Comparison of ENCODE assay signal across 13 cellular contexts in the genomic region with DNA sequence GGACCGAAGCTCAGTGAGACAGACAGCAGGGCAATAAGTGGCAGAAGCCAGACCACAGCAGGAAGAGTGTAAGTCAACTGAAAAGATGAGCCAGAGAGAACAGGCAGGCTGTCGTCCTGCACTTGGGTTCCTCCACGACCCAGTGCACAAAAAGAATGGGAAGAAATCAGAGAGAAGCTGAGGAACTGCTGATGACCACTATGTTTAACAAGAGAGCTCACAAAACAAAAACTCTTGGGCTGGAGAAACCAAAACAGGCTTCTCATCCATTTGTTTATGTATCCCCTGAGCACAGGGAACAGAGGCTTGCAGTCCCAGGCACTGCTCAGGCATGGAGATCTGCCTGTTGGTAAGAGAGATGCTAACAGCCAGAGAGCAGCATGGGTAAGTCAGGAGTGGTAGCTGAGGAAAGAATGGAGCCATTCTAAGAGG. TPM values are rescaled to one million over a fixed set of nuclear protein-coding genes. Genes with fewer than 3 reads are reported as not detected.
A peak's percentile ranks its signal among the peaks of the same experiment; 100 is the strongest.
DNase-seq lines count a peak whose midpoint lies in the region; ATAC-seq, FAIRE-seq and TF ChIP-seq lines count a peak whose summit lies in the region.
"Had no signal": no experiment of that assay in that cellular context is flagged by ENCODE, and none has a peak within 500 bp of the region (broad histone marks: within the 10 kb centered on the region; RNA-seq: fewer than 3 reads in every experiment).

No MANE protein-coding gene starts in this region.

- DNase-seq in natural killer cell treated with Interleukin-12 subunit alpha and Interleukin-12 subunit beta and Interleukin-15 and Interleukin-18, amount 100 ng/mL, for 72 hours (ENCODE audit: low spot score): no peak
- DNase-seq in natural killer cell (no peak), osteoblast (ENCODE audit: insufficient read length, low spot score, missing footprints) (peak; percentile 68), NCI-H510A (lab: John Stamatoyannopoulos, UW) (no peak), urothelium cell line (ENCODE audit: low spot score) (no peak)
- DNase-seq: NCI-H446 treated with DMSO at 0.1 percent for 48 hours, WERI-Rb-1 had no signal

- no peaks in the 10 kb centered on the region for H3K27me3 ChIP-seq in osteoblast (ENCODE audit: insufficient read depth, low read length)

- peak overlapping the region; percentile 38 to 40 for H3K27ac Mint-ChIP-seq in natural killer cell treated with Interleukin-12 subunit alpha and Interleukin-12 subunit beta and Interleukin-15 and Interleukin-18, amount 100 ng/mL, for 72 hours
- peak overlapping the region in 1 of 2 donors; percentile 5 for H3K27ac Mint-ChIP-seq in natural killer cell
- peak overlapping the region; percentile 11 for H3K27ac Mint-ChIP-seq in dendritic cell treated with granulocyte-macrophage colony-stimulating factor and Interleukin-4, amounts not matched to agents 40 ng/mL and 50 ng/mL, for 4 days

- H3K79me2 ChIP-seq in osteoblast (ENCODE audit: insufficient read depth, low read length): peaks cover 98% of the 10 kb centered on the region

- H3K9me3 Mint-ChIP-seq in natural killer cell treated with Interleukin-12 subunit alpha and Interleukin-12 subunit beta and Interleukin-15 and Interleukin-18, amount 100 ng/mL, for 72 hours: no peaks in the 10 kb centered on the region
- no peaks in the 10 kb centered on the region for H3K9me3 Mint-ChIP-seq in natural killer cell
- H3K9me3 Mint-ChIP-seq in dendritic cell treated with granulocyte-macrophage colony-stimulating factor and Interleukin-4, amounts not matched to agents 40 ng/mL and 50 ng/mL, for 4 days: no peaks in the 10 kb centered on the region

- TF ChIP-seq CTCF in natural killer cell (IDR thresholded peaks at IDR 0.05) (no peak), osteoblast (IDR thresholded peaks at IDR 0.05; ENCODE audit: extremely low read depth, low read depth, low read length) (no peak)

- H3K36me3 Mint-ChIP-seq in natural killer cell treated with Interleukin-12 subunit alpha and Interleukin-12 subunit beta and Interleukin-15 and Interleukin-18, amount 100 ng/mL, for 72 hours: no peaks in the 10 kb centered on the region
- no peaks in the 10 kb centered on the region for H3K36me3 Mint-ChIP-seq in natural killer cell
- H3K36me3 Mint-ChIP-seq in dendritic cell treated with granulocyte-macrophage colony-stimulating factor and Interleukin-4, amounts not matched to agents 40 ng/mL and 50 ng/mL, for 4 days (ENCODE audit: low read depth): peaks cover 96% of the 10 kb centered on the region

- peaks cover 22 to 25% of the 10 kb centered on the region in 2 donors for H3K4me1 Mint-ChIP-seq in natural killer cell treated with Interleukin-12 subunit alpha and Interleukin-12 subunit beta and Interleukin-15 and Interleukin-18, amount 100 ng/mL, for 72 hours (ENCODE audit: low read depth in 2 of 2)
- peaks cover 29 to 35% of the 10 kb centered on the region in 2 donors for H3K4me1 Mint-ChIP-seq in natural killer cell
- H3K4me1 Mint-ChIP-seq in dendritic cell treated with granulocyte-macrophage colony-stimulating factor and Interleukin-4, amounts not matched to agents 40 ng/mL and 50 ng/mL, for 4 days (ENCODE audit: low read depth): peaks cover 18% of the 10 kb centered on the region

- no peak overlapping the region for H2AFZ ChIP-seq in osteoblast (ENCODE audit: low read length)

- no peak overlapping the region for H3K4me3 Mint-ChIP-seq in natural killer cell treated with Interleukin-12 subunit alpha and Interleukin-12 subunit beta and Interleukin-15 and Interleukin-18, amount 100 ng/mL, for 72 hours
- no peak overlapping the region for H3K4me3 Mint-ChIP-seq in natural killer cell
- no peak overlapping the region for H3K4me3 Mint-ChIP-seq in dendritic cell treated with granulocyte-macrophage colony-stimulating factor and Interleukin-4, amounts not matched to agents 40 ng/mL and 50 ng/mL, for 4 days

- peaks cover 84% of the 10 kb centered on the region for H4K20me1 ChIP-seq in osteoblast (ENCODE audit: insufficient read depth, low read length)

- no peak overlapping the region for H3K27ac ChIP-seq in osteoblast (ENCODE audit: low read depth, low read length)
- H3K27ac ChIP-seq: C4-2B, KMS-11, WERI-Rb-1 had no signal

- no peak overlapping the region for H3K4me3 ChIP-seq in osteoblast (ENCODE audit: insufficient read depth, low read length)

- no peak for ATAC-seq in natural killer cell treated with Interleukin-12 subunit alpha and Interleukin-12 subunit beta and Interleukin-15 and Interleukin-18, amount 100 ng/mL, for 72 hours
- ATAC-seq in natural killer cell: no peak
- no peak for ATAC-seq in GM21360 (IDR thresholded peaks at IDR 0.05; ENCODE audit: unreplicated experiment)
- no peak for ATAC-seq in HG03378 (IDR thresholded peaks at IDR 0.05; ENCODE audit: unreplicated experiment)

- H3K9me3 ChIP-seq in osteoblast (ENCODE audit: low read depth, low read length): no peaks in the 10 kb centered on the region

- H3K27me3 Mint-ChIP-seq in natural killer cell treated with Interleukin-12 subunit alpha and Interleukin-12 subunit beta and Interleukin-15 and Interleukin-18, amount 100 ng/mL, for 72 hours: no peaks in the 10 kb centered on the region
- no peaks in the 10 kb centered on the region for H3K27me3 Mint-ChIP-seq in natural killer cell (ENCODE audit: low read depth in 2 of 2)
- no peaks in the 10 kb centered on the region for H3K27me3 Mint-ChIP-seq in dendritic cell treated with granulocyte-macrophage colony-stimulating factor and Interleukin-4, amounts not matched to agents 40 ng/mL and 50 ng/mL, for 4 days

- intact Hi-C loops in natural killer cell (cut with micrococcal nuclease): no loop called here
- intact Hi-C loops in dendritic cell treated with granulocyte-macrophage colony-stimulating factor and Interleukin-4, amounts not matched to agents 40 ng/mL and 50 ng/mL, for 4 days (cut with micrococcal nuclease): no loop called here

- no peak for FAIRE-seq in urothelium cell line (lab: Jason Lieb, UNC)
- FAIRE-seq: islet of Langerhans had no signal

- no peak overlapping the region for H3K4me2 ChIP-seq in osteoblast (ENCODE audit: insufficient read depth, low read length)
- H3K4me2 ChIP-seq: KMS-11 had no signal

- no peaks in the 10 kb centered on the region for H3K4me1 ChIP-seq in osteoblast (ENCODE audit: insufficient read depth, low read length)

- H3K36me3 ChIP-seq in osteoblast (ENCODE audit: insufficient read depth, low read length): peaks cover 24% of the 10 kb centered on the region

RNA-seq across cellular contexts. Expression of gene AKAP8L, which starts 14.0 kb away (rescaled TPM):
- 100 to 1,000 TPM in 1 of 2 donors, 10 to 100 TPM in 1; 72.8 to 123 TPM for total RNA-seq in natural killer cell treated with Interleukin-12 subunit alpha and Interleukin-12 subunit beta and Interleukin-15 and Interleukin-18, amount 100 ng/mL, for 72 hours
- 100 to 1,000 TPM; 144 to 174 (median 173) TPM for total RNA-seq in natural killer cell
- total RNA-seq in osteoblast: 63.9 and 69.5 TPM in 2 replicates

RNA-seq across cellular contexts. Expression of gene AKAP8, which starts 25.2 kb away (rescaled TPM):
- 10 to 100 TPM; 61.4 to 78.3 TPM for total RNA-seq in natural killer cell treated with Interleukin-12 subunit alpha and Interleukin-12 subunit beta and Interleukin-15 and Interleukin-18, amount 100 ng/mL, for 72 hours
- total RNA-seq in natural killer cell (10 to 100 TPM; 65.3 to 87.6 (median 76.9) TPM), osteoblast (18.1 and 18.6 TPM in 2 replicates)

RNA-seq across cellular contexts. Expression of gene WIZ, which starts 45.0 kb away (rescaled TPM):
- 10 to 100 TPM; 27.3 to 46.3 TPM for total RNA-seq in natural killer cell treated with Interleukin-12 subunit alpha and Interleukin-12 subunit beta and Interleukin-15 and Interleukin-18, amount 100 ng/mL, for 72 hours
- 10 to 100 TPM; 24.3 to 29.3 (median 24.4) TPM for total RNA-seq in natural killer cell
- 8.3 and 9.8 TPM in 2 replicates for total RNA-seq in osteoblast

RNA-seq across cellular contexts. Expression of gene RASAL3, which starts 59.5 kb away (rescaled TPM):
- 100 to 1,000 TPM; 129 to 158 TPM for total RNA-seq in natural killer cell treated with Interleukin-12 subunit alpha and Interleukin-12 subunit beta and Interleukin-15 and Interleukin-18, amount 100 ng/mL, for 72 hours
- 100 to 1,000 TPM; 217 to 283 (median 224) TPM for total RNA-seq in natural killer cell
- total RNA-seq in osteoblast: under 0.01 TPM in 2 replicates
